In genomic region chr2:149145314-149146295, GRCh38 we compare ENCODE assay signal across 18 cellular contexts.
DNase-seq lines count a peak whose midpoint lies in the region; ATAC-seq, FAIRE-seq and TF ChIP-seq lines count a peak whose summit lies in the region.
"Had no signal": no experiment of that assay in that cellular context is flagged by ENCODE, and none has a peak within 500 bp of the region (broad histone marks: within the 10 kb centered on the region; RNA-seq: fewer than 3 reads in every experiment).

No MANE protein-coding gene starts in this region.

- 18% methylated on average over 10 of the region's 10 CpGs for WGBS in HepG2 (ENCODE audit: low lambda C conversion rate)
- 57% methylated on average over 9 of the region's 10 CpGs for WGBS in right lobe of liver (ENCODE audit: insufficient coverage, low coverage, low lambda C conversion rate, missing lambda C conversion rate)
- WGBS in esophagus muscularis mucosa: 61% methylated on average over 10 of the region's 10 CpGs

- H3K4me3 ChIP-seq in HepG2 (replicated peaks in 1 of 3; ENCODE audit: insufficient read depth in 1 of 3, low read depth in 2 of 3, low read length in 3 of 3) (no peak overlapping the region), right lobe of liver (no peak overlapping the region), esophagus muscularis mucosa (no peak overlapping the region)
- H3K4me3 ChIP-seq: spleen, tibial artery had no signal

- H3K36me3 ChIP-seq in HepG2 (replicated peaks in 1 of 2; ENCODE audit: control insufficient read depth in 1 of 2, insufficient read depth in 2 of 2, low read length in 2 of 2): no peaks in the 10 kb centered on the region
- H3K36me3 ChIP-seq in right lobe of liver: no peaks in the 10 kb centered on the region
- H3K36me3 ChIP-seq in esophagus muscularis mucosa: no peaks in the 10 kb centered on the region
- H3K36me3 ChIP-seq: spleen, tibial artery had no signal

- no peak overlapping the region for H3K9ac ChIP-seq in HepG2 (ENCODE audit: insufficient read depth, low read depth, low read length)

- TF ChIP-seq CTCF in HepG2 (CRISPR knock-in tag; IDR thresholded peaks at IDR 0.05) (no peak), right lobe of liver (IDR thresholded peaks at IDR 0.05) (no peak), esophagus muscularis mucosa (IDR thresholded peaks at IDR 0.05) (no peak)

- no peak for DNase-seq in HepG2 (ENCODE audit: low spot score)
- DNase-seq in right lobe of liver: no peak
- peak; percentile 12 for DNase-seq in RPMI8226
- DNase-seq in posterior cingulate gyrus: no peak
- no peak for DNase-seq in esophagus muscularis mucosa (ENCODE audit: extremely low spot score)
- no peak for DNase-seq in DMS153 treated with DMSO at 0.1 percent for 48 hours (lab: John Stamatoyannopoulos, UW; ENCODE audit: unreplicated experiment)
- DNase-seq: activated CD4-positive, alpha-beta T cell treated with anti-CD3 and anti-CD28 coated beads, Interleukin-2, amount 50 U/mL, for 4 hours; activated naive CD4-positive, alpha-beta T cell treated with anti-CD3 and anti-CD28 coated beads for 36 hours; CD8-positive, alpha-beta T cell; effector memory CD8-positive, alpha-beta T cell; hypothalamus; NCI-H146; NCI-H2227 treated with DMSO at 0.1 percent for 48 hours; spleen; tibial artery had no signal

- TF ChIP-seq POLR2A in HepG2 (IDR thresholded peaks at IDR 0.05; ENCODE audit: insufficient read depth in 1 of 2, low read depth in 2 of 2, low read length in 2 of 2) (no peak), right lobe of liver (IDR thresholded peaks at IDR 0.05) (no peak), esophagus muscularis mucosa (IDR thresholded peaks at IDR 0.05; ENCODE audit: low read depth) (no peak)

- no peaks in the 10 kb centered on the region for H4K20me1 ChIP-seq in HepG2 (ENCODE audit: insufficient read depth, low read length)

- no peak overlapping the region for H2AFZ ChIP-seq in HepG2 (ENCODE audit: low read length)

- intact Hi-C loops in HepG2 (cut with micrococcal nuclease; ENCODE audit: unreplicated experiment): no loop called here
- intact Hi-C loops in right lobe of liver (cut with DNase I): no loop called here
- intact Hi-C loops in posterior cingulate gyrus (cut with DNase I): no loop called here
- intact Hi-C loops in esophagus muscularis mucosa (cut with DNase I): no loop called here

- TF ChIP-seq EP300 in HepG2 (IDR thresholded peaks at IDR 0.05; ENCODE audit: low read depth in 2 of 2, low read length in 2 of 2): no peak
- no peak for TF ChIP-seq EP300 in HepG2 (CRISPR knock-in tag; IDR thresholded peaks at IDR 0.05; ENCODE audit: borderline replicate concordance)
- no peak for TF ChIP-seq EP300 in esophagus muscularis mucosa (IDR thresholded peaks at IDR 0.05)

- H3K27me3 ChIP-seq in HepG2 (ENCODE audit: control insufficient read depth in 1 of 2, insufficient read depth in 2 of 2, low read length in 2 of 2) (0 out of 5 replicates have a peak, but pooled peaks cover 0 to 7% of the 10 kb centered on the region in 2 experiments), right lobe of liver (no peaks in the 10 kb centered on the region), esophagus muscularis mucosa (peaks cover 0 to 8% (median 0%) of the 10 kb centered on the region in 4 donors)
- H3K27me3 ChIP-seq: tibial artery had no signal

- ATAC-seq in HepG2 (no peak), right lobe of liver (no peak), HG02588 (IDR thresholded peaks at IDR 0.05; ENCODE audit: unreplicated experiment) (peak; percentile 66), HG03139 (IDR thresholded peaks at IDR 0.05; ENCODE audit: unreplicated experiment) (no peak)
- ATAC-seq: CD8-positive, alpha-beta T cell; effector memory CD8-positive, alpha-beta T cell had no signal

- in situ Hi-C loops in HepG2 (cut with HindIII; ENCODE audit: extremely low pct_ligation_motif_present, low pct_unique_long_range_greater_than_20kb): no loop called here

- no peak for TF ChIP-seq RAD21 in HepG2 (CRISPR knock-in tag; IDR thresholded peaks at IDR 0.05)

- no peak overlapping the region for H3K4me2 ChIP-seq in HepG2 (ENCODE audit: low read depth, low read length)

- H3K27ac ChIP-seq in HepG2 (ENCODE audit: extremely low read length, insufficient read depth, low read length): no peak overlapping the region
- H3K27ac ChIP-seq in right lobe of liver: no peak overlapping the region
- no peak overlapping the region for H3K27ac ChIP-seq in esophagus muscularis mucosa (replicated peaks in 1 of 4)
- H3K27ac ChIP-seq: 22Rv1, spleen, tibial artery had no signal

- H3K9me3 ChIP-seq in HepG2 (ENCODE audit: low read length): no peaks in the 10 kb centered on the region
- no peaks in the 10 kb centered on the region for H3K9me3 ChIP-seq in right lobe of liver
- no peaks in the 10 kb centered on the region for H3K9me3 ChIP-seq in esophagus muscularis mucosa
- H3K9me3 ChIP-seq: spleen, tibial artery had no signal

- no TSS peak for BruUV-seq in HepG2 (replicated peaks; lab: Mats Ljungman, UMichigan)

- CTCF ChIA-PET in HepG2 (lab: Yijun Ruan, JAX; ENCODE audit: low intra/inter-chr PET ratio, low total read pairs): no interaction called here

- no peaks in the 10 kb centered on the region for H3K79me2 ChIP-seq in HepG2 (ENCODE audit: insufficient read depth, low read length)

- FAIRE-seq in HepG2 (lab: Jason Lieb, UNC): no peak

- H3K4me1 ChIP-seq in HepG2 (ENCODE audit: insufficient read depth, low read length) (no peaks in the 10 kb centered on the region), right lobe of liver (no peaks in the 10 kb centered on the region), esophagus muscularis mucosa (no peaks in the 10 kb centered on the region)
- H3K4me1 ChIP-seq: tibial artery had no signal

- POLR2A ChIA-PET in HepG2 (lab: Yijun Ruan, JAX): no interaction called here

TF ChIP-seq in HepG2, 621 proteins besides CTCF, POLR2A, EP300 and RAD21:
- no peak for TF ChIP-seq DNMT1 (CRISPR knock-in tag; IDR thresholded peaks at IDR 0.05)
- no peak for TF ChIP-seq SMAD3 (CRISPR knock-in tag; IDR thresholded peaks at IDR 0.05)
- peak; percentile 34; the same call in 1 of the 2 replicates for TF ChIP-seq CREB1 (IDR thresholded peaks at IDR 0.05)
- TF ChIP-seq CREB1 (CRISPR knock-in tag; IDR thresholded peaks at IDR 0.05): no peak
